In the genomic region with DNA sequence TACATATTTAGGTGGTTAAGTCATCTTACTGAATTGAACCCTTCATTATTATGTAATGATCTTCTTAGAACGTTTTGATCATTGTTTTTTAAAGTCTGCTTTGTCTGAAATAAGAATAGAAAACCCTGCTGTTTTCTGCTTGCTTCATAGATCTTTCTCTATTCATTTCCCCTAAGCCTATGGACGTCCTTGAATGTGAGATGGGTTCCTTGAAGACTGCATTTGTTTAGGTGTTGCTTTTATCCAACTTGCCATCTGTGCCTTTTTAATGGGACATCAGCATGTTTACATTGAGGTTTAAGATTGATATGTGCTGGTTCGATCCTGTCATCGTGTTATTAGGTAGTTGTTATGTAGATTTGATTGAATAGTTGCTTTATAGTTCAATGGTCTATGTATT, we compare ENCODE assay signal across 27 cellular contexts.
"Had no signal": no experiment of that assay in that cellular context is flagged by ENCODE, and none has a peak within 500 bp of the region (broad histone marks: within the 10 kb centered on the region; RNA-seq: fewer than 3 reads in every experiment).

No MANE protein-coding gene starts in this region.

- H3K4me1 ChIP-seq: colonic mucosa, esophagus squamous epithelium, gastroesophageal sphincter, heart left ventricle, left lung, lower lobe of right lung had no signal

- H3K4me3 Mint-ChIP-seq: dendritic cell treated with granulocyte-macrophage colony-stimulating factor and Interleukin-4, amounts not matched to agents 40 ng/mL and 50 ng/mL, for 4 days; effector memory CD8-positive, alpha-beta T cell; endodermal cell; immature natural killer cell; naive thymus-derived CD4-positive, alpha-beta T cell had no signal

- H3K4me1 Mint-ChIP-seq: endodermal cell, immature natural killer cell had no signal

- H3K4me3 ChIP-seq: colonic mucosa, esophagus squamous epithelium, gastroesophageal sphincter, heart left ventricle, hepatocyte, left lung, lower lobe of right lung had no signal

- H3K36me3 ChIP-seq: colonic mucosa, esophagus squamous epithelium, gastroesophageal sphincter, heart left ventricle, left lung, lower lobe of right lung had no signal

- H3K27ac ChIP-seq: colonic mucosa, epithelial cell of prostate, esophagus squamous epithelium, gastroesophageal sphincter, heart left ventricle, hepatocyte, left lung, lower lobe of right lung had no signal

- H3K9me3 ChIP-seq: colonic mucosa, esophagus squamous epithelium, lower lobe of right lung had no signal

- FAIRE-seq: endometrium, frontal cortex, kidney had no signal

- H3K79me2 ChIP-seq: hepatocyte had no signal

- H3K4me2 ChIP-seq: hepatocyte had no signal

- H3K36me3 Mint-ChIP-seq: immature natural killer cell had no signal

- DNase-seq: colonic mucosa; cortex of kidney; effector CD8-positive, alpha-beta T cell; effector memory CD8-positive, alpha-beta T cell; endodermal cell; erythroblast; esophagus squamous epithelium; foreskin fibroblast; heart left ventricle; hypothalamus; immature natural killer cell; islet precursor cell; kidney; kidney glomerular epithelial cell; left cardiac atrium; left lung; left ventricle myocardium superior; lower lobe of right lung; mesendoderm; midbrain; naive thymus-derived CD4-positive, alpha-beta T cell had no signal

- H3K27ac Mint-ChIP-seq: dendritic cell treated with granulocyte-macrophage colony-stimulating factor and Interleukin-4, amounts not matched to agents 40 ng/mL and 50 ng/mL, for 4 days; effector memory CD8-positive, alpha-beta T cell; endodermal cell; immature natural killer cell; naive thymus-derived CD4-positive, alpha-beta T cell had no signal

- H3K9me3 Mint-ChIP-seq: dendritic cell treated with granulocyte-macrophage colony-stimulating factor and Interleukin-4, amounts not matched to agents 40 ng/mL and 50 ng/mL, for 4 days had no signal

- H2AFZ ChIP-seq: hepatocyte had no signal

- H3K27me3 Mint-ChIP-seq: dendritic cell treated with granulocyte-macrophage colony-stimulating factor and Interleukin-4, amounts not matched to agents 40 ng/mL and 50 ng/mL, for 4 days had no signal

- H3K27me3 ChIP-seq: colonic mucosa, esophagus squamous epithelium, hepatocyte, left lung had no signal
